ENCODE assay signal across 8 cellular contexts in the genomic region with DNA sequence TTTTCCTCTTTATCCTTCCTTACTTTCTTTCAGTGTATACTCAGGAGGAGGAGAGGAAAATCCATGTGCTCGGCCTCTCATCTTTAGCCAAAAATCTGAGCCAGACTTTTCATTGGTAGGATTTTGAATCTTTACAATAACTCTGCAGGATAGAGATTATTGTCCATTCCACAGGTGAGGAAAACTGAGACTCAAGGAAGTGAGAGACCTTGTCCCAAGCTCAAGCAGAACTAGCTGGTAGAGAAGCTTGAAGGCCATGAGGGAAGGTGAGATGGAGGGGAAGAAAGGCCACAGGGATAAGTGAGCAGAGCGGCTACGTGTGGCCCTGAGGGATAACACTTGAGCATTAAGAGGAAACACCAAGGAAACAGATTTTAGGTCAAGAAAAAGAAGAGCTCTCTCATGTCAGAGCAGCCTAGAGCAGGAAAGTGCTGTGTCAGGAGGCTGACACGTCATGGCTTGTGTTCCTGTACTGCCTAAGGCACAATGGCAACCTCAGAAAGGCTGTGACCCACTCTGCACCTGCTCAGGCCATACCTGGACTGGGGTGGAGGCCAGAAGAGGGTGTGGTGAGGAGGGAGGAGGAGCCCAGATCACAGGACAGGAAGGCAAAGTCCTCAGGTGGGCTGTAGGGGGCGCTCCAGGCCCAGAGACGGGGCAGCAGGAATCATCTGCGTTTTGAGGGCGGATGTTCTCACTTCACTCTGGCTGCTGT. TPM values are rescaled to one million over a fixed set of nuclear protein-coding genes. Genes with fewer than 3 reads are reported as not detected.
DNase-seq lines count a peak whose midpoint lies in the region; ATAC-seq and TF ChIP-seq lines count a peak whose summit lies in the region.

No MANE protein-coding gene starts in this region.

- CTCF ChIA-PET in activated naive CD4-positive, alpha-beta T cell treated with anti-CD3 and anti-CD28 coated beads, Interleukin-2, amount 10 ng/mL, durations not matched to agents 7 days and 5 days (lab: Charles Lee): interaction anchor here (0.6 to 3.2 kb wide), 32 partner anchors 9 to 506 kb away, joined by 3 to 79 read pairs (median 4); no protein-coding TSS in a partner anchor

- intact Hi-C loops in CD14-positive monocyte (cut with micrococcal nuclease) (loop anchor here (2.0 to 5.0 kb wide), 2 partner anchors 126 kb away; no protein-coding TSS in a partner anchor), cardiac septum (cut with DNase I) (loop anchor here (5.0 kb wide), 1 partner anchor 126 kb away; no protein-coding TSS in a partner anchor)

- H3K27ac Mint-ChIP-seq in CD14-positive monocyte: peak overlapping the region in 1 of 7 donors; percentile 52
- H3K27ac Mint-ChIP-seq in activated naive CD4-positive, alpha-beta T cell treated with anti-CD3 and anti-CD28 coated beads, Interleukin-2, amount 10 ng/mL, durations not matched to agents 7 days and 5 days: no peak overlapping the region

- DNase-seq in CD14-positive monocyte (ENCODE audit: low spot score) (peak; percentile 73), HUDEP-2 (lab: John Stamatoyannopoulos, UW; ENCODE audit: unreplicated experiment in 76 of 76) (peak in 64 of 76 experiments; percentile 3 to 77 (median 47)), cardiac septum (ENCODE audit: low spot score) (peak; percentile 83), retinal pigment epithelial cell (ENCODE audit: low read depth) (peak; percentile 5), superior temporal gyrus (ENCODE audit: extremely low spot score) (no peak)
- DNase-seq in activated naive CD4-positive, alpha-beta T cell treated with anti-CD3 and anti-CD28 coated beads, Interleukin-2, amount 10 ng/mL, durations not matched to agents 7 days and 5 days: peak; percentile 91

- peaks cover 0 to 9% (median 4%) of the 10 kb centered on the region in 7 donors for H3K9me3 Mint-ChIP-seq in CD14-positive monocyte
- peaks cover 2% of the 10 kb centered on the region for H3K9me3 Mint-ChIP-seq in activated naive CD4-positive, alpha-beta T cell treated with anti-CD3 and anti-CD28 coated beads, Interleukin-2, amount 10 ng/mL, durations not matched to agents 7 days and 5 days

- ATAC-seq in GM19452 (IDR thresholded peaks at IDR 0.05; ENCODE audit: unreplicated experiment) (peak; percentile 85), SK-N-SH treated with all-trans-retinoic acid at 6 μM for 48 hours (peak; percentile 89)

- H3K4me3 ChIP-seq in retinal pigment epithelial cell (ENCODE audit: low read length): no peak overlapping the region

- no peaks in the 10 kb centered on the region for H3K36me3 Mint-ChIP-seq in CD14-positive monocyte
- no peaks in the 10 kb centered on the region for H3K36me3 Mint-ChIP-seq in activated naive CD4-positive, alpha-beta T cell treated with anti-CD3 and anti-CD28 coated beads, Interleukin-2, amount 10 ng/mL, durations not matched to agents 7 days and 5 days

- H3K27me3 Mint-ChIP-seq in CD14-positive monocyte (ENCODE audit: low read depth in 3 of 3): peaks cover 5 to 11% (median 6%) of the 10 kb centered on the region in 3 donors
- H3K27me3 Mint-ChIP-seq in activated naive CD4-positive, alpha-beta T cell treated with anti-CD3 and anti-CD28 coated beads, Interleukin-2, amount 10 ng/mL, durations not matched to agents 7 days and 5 days: peaks cover 33% of the 10 kb centered on the region

- H3K4me1 Mint-ChIP-seq in CD14-positive monocyte: no peaks in the 10 kb centered on the region
- H3K4me1 Mint-ChIP-seq in activated naive CD4-positive, alpha-beta T cell treated with anti-CD3 and anti-CD28 coated beads, Interleukin-2, amount 10 ng/mL, durations not matched to agents 7 days and 5 days: peaks cover 7% of the 10 kb centered on the region

- no peak overlapping the region for H3K4me3 Mint-ChIP-seq in CD14-positive monocyte
- no peak overlapping the region for H3K4me3 Mint-ChIP-seq in activated naive CD4-positive, alpha-beta T cell treated with anti-CD3 and anti-CD28 coated beads, Interleukin-2, amount 10 ng/mL, durations not matched to agents 7 days and 5 days

- TF ChIP-seq CTCF in CD14-positive monocyte (IDR thresholded peaks at IDR 0.05): peak; percentile 78
- TF ChIP-seq CTCF in retinal pigment epithelial cell (conservative IDR thresholded peaks at IDR 0.05; ENCODE audit: low read depth, low read length): peak; percentile 81

TF ChIP-seq in SK-N-SH treated with all-trans-retinoic acid at 6 μM for 48 hours, 23 proteins besides CTCF, POLR2A, EP300 and RAD21:
- TF ChIP-seq, protein P1, sequence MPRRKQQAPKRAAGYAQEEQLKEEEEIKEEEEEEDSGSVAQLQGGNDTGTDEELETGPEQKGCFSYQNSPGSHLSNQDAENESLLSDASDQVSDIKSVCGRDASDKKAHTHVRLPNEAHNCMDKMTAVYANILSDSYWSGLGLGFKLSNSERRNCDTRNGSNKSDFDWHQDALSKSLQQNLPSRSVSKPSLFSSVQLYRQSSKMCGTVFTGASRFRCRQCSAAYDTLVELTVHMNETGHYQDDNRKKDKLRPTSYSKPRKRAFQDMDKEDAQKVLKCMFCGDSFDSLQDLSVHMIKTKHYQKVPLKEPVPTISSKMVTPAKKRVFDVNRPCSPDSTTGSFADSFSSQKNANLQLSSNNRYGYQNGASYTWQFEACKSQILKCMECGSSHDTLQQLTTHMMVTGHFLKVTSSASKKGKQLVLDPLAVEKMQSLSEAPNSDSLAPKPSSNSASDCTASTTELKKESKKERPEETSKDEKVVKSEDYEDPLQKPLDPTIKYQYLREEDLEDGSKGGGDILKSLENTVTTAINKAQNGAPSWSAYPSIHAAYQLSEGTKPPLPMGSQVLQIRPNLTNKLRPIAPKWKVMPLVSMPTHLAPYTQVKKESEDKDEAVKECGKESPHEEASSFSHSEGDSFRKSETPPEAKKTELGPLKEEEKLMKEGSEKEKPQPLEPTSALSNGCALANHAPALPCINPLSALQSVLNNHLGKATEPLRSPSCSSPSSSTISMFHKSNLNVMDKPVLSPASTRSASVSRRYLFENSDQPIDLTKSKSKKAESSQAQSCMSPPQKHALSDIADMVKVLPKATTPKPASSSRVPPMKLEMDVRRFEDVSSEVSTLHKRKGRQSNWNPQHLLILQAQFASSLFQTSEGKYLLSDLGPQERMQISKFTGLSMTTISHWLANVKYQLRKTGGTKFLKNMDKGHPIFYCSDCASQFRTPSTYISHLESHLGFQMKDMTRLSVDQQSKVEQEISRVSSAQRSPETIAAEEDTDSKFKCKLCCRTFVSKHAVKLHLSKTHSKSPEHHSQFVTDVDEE (CRISPR knock-in tag; IDR thresholded peaks at IDR 0.05): no peak
- TF ChIP-seq GLIS3 (CRISPR knock-in tag; IDR thresholded peaks at IDR 0.05): no peak
- TF ChIP-seq PPARA (CRISPR knock-in tag; IDR thresholded peaks at IDR 0.05; ENCODE audit: borderline replicate concordance): no peak
- TF ChIP-seq ESRRG (CRISPR knock-in tag; IDR thresholded peaks at IDR 0.05): no peak

RNA-seq across cellular contexts. Expression of gene MT4, which starts 11.9 kb away (rescaled TPM):
- polyA plus RNA-seq in CD14-positive monocyte: not detected
- not detected for total RNA-seq in cardiac septum

RNA-seq across cellular contexts. Expression of gene MT3, which starts 12.6 kb away (rescaled TPM):
- not detected for polyA plus RNA-seq in CD14-positive monocyte
- 3.0 TPM for total RNA-seq in cardiac septum

RNA-seq across cellular contexts. Expression of gene MT2A, which starts 31.6 kb away (rescaled TPM):
- 100 to 1,000 TPM; 126 to 228 TPM for polyA plus RNA-seq in CD14-positive monocyte
- 108 TPM for total RNA-seq in cardiac septum

RNA-seq across cellular contexts. Expression of gene MT1E, which starts 48.8 kb away (rescaled TPM):
- polyA plus RNA-seq in CD14-positive monocyte: 1 to 10 TPM; 1.3 to 4.0 TPM
- total RNA-seq in cardiac septum: 36.1 TPM

RNA-seq across cellular contexts. Expression of gene MT1M, which starts 55.7 kb away (rescaled TPM):
- not detected for polyA plus RNA-seq in CD14-positive monocyte
- 1.1 TPM for total RNA-seq in cardiac septum
